8 cellular contexts compared by ENCODE assay signal in the genomic region with DNA sequence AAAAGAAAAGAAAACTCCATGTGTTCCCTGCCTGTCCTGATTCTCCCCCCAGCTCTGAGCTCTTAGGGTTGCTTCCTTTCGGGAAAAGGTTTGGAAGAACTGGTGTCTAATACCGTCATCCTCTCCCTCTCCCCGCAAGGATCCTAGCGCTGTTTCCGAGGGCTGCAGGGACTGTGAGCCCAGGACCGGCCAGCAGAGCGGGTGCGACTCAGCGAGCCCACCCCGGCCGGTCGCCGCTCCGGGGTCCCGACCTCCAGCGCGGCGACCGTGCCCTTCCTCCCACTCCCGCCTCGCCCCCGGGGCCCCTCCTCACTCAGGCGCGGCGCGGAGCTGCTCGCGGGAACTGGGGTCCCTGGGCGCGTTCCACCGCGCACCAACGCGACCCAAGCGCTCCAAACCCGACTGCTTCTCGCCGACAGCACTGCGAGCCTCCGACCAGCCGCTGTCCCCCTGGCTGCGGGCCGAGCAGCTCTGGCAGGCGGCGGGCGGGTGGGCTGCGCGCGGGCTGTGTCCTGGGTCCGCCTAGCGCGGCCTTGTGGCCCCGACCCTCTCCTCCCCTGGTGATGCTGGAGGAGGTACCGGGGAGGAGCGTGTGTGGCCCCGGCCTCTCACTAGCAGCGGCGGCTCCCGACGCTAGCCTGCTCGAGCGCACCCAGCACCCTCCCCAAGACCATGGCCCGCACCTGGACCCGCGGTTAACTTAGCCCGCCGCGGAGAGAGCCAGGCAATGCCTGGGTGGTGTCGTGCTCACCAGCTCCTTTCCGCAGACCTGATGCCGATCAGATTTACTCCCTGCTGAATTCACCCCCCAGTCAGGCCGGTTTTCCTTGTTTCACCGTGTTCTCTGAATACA. TPM values are rescaled to one million over a fixed set of nuclear protein-coding genes. Genes with fewer than 3 reads are reported as not detected.
DNase-seq lines count a peak whose midpoint lies in the region; ATAC-seq and TF ChIP-seq lines count a peak whose summit lies in the region.

Gene PLA2G7 (minus strand): TSS at position 509 of the 853 bp plus-strand sequence. CDS start 12,484 bp downstream, outside the sequence.

- H3K4me1 ChIP-seq in CD8-positive, alpha-beta memory T cell (ENCODE audit: insufficient read depth, low read length): no peaks in the 10 kb centered on the region
- H3K4me1 ChIP-seq in tibial artery: peaks cover 0 to 15% (median 11%) of the 10 kb centered on the region in 4 donors

- peak within 1 kb of the TSS in 5 of 7 donors; percentile 13 to 48 (median 34) for H3K4me3 Mint-ChIP-seq in CD8-positive, alpha-beta memory T cell
- H3K4me3 Mint-ChIP-seq in memory B cell: peak within 1 kb of the TSS; percentile 72

- POLR2A ChIA-PET in CD8-positive, alpha-beta memory T cell (lab: Charles Lee): no interaction called here

- H3K27me3 Mint-ChIP-seq in CD8-positive, alpha-beta memory T cell: peaks cover 53 to 66% of the 10 kb centered on the region in 2 donors
- peaks cover 23% of the 10 kb centered on the region for H3K27me3 Mint-ChIP-seq in memory B cell

- CTCF ChIA-PET in CD8-positive, alpha-beta memory T cell (lab: Charles Lee): interaction anchor here (1.1 kb wide), 1 partner anchor 10 kb away, joined by 3 read pairs; no protein-coding TSS in a partner anchor

- no peak for DNase-seq in CD8-positive, alpha-beta memory T cell
- DNase-seq in NCI-H345 (lab: John Stamatoyannopoulos, UW) (peak; percentile 34), ecto neural progenitor cell (ENCODE audit: low spot score) (peak; percentile 74), memory B cell (ENCODE audit: low spot score in 2 of 2) (no peak), tibial artery (peak in 1 of 2 donors; percentile 65), NCI-H1436 treated with DMSO at 0.1 percent for 48 hours (lab: John Stamatoyannopoulos, UW) (no peak), SHP77 (lab: John Stamatoyannopoulos, UW) (no peak)

- H3K27me3 ChIP-seq in CD8-positive, alpha-beta memory T cell (ENCODE audit: insufficient read depth, low read length, poor library complexity, severe bottlenecking): no peaks in the 10 kb centered on the region
- peaks cover 0 to 23% of the 10 kb centered on the region in 2 donors for H3K27me3 ChIP-seq in tibial artery

- no peak within 1 kb of the TSS for H3K27ac ChIP-seq in CD8-positive, alpha-beta memory T cell (ENCODE audit: low read depth, low read length)
- no peak within 1 kb of the TSS for H3K27ac ChIP-seq in tibial artery

- H3K9me3 Mint-ChIP-seq in CD8-positive, alpha-beta memory T cell: no peaks in the 10 kb centered on the region
- H3K9me3 Mint-ChIP-seq in memory B cell: no peaks in the 10 kb centered on the region

- peaks cover 1 to 18% (median 10%) of the 10 kb centered on the region in 3 donors for H3K4me1 Mint-ChIP-seq in CD8-positive, alpha-beta memory T cell
- H3K4me1 Mint-ChIP-seq in memory B cell: peaks cover 6% of the 10 kb centered on the region

- ATAC-seq in memory B cell (ENCODE audit: low read depth) (no peak), GM18511 (IDR thresholded peaks at IDR 0.05; ENCODE audit: unreplicated experiment) (no peak)

- H3K27ac Mint-ChIP-seq in CD8-positive, alpha-beta memory T cell: no peak within 1 kb of the TSS
- no peak within 1 kb of the TSS for H3K27ac Mint-ChIP-seq in memory B cell

- intact Hi-C loops in tibial artery (cut with DNase I; ENCODE audit: low total_unique reads): loop anchor here (5.0 kb wide), 1 partner anchor 252 kb away; no protein-coding TSS in a partner anchor

- no peak within 1 kb of the TSS for H3K4me3 ChIP-seq in CD8-positive, alpha-beta memory T cell (ENCODE audit: low read length)
- H3K4me3 ChIP-seq in tibial artery: peak within 1 kb of the TSS; percentile 53 to 68

- no peaks in the 10 kb centered on the region for H3K36me3 ChIP-seq in CD8-positive, alpha-beta memory T cell (ENCODE audit: insufficient read depth, low read length)
- H3K36me3 ChIP-seq in tibial artery: no peaks in the 10 kb centered on the region

- no peaks in the 10 kb centered on the region for H3K36me3 Mint-ChIP-seq in CD8-positive, alpha-beta memory T cell
- H3K36me3 Mint-ChIP-seq in memory B cell: no peaks in the 10 kb centered on the region

- H3K9me3 ChIP-seq in CD8-positive, alpha-beta memory T cell (ENCODE audit: low read length): no peaks in the 10 kb centered on the region
- no peaks in the 10 kb centered on the region for H3K9me3 ChIP-seq in tibial artery

- no peak for TF ChIP-seq CTCF in tibial artery (IDR thresholded peaks at IDR 0.05)

RNA-seq across cellular contexts. Expression of gene PLA2G7, which starts in this region (rescaled TPM):
- 1 to 10 TPM; 2.1 to 2.4 TPM for total RNA-seq in CD8-positive, alpha-beta memory T cell
- polyA plus RNA-seq in CD8-positive, alpha-beta memory T cell: not detected

Comparison
In these comparisons a context has a peak if more than half of its experiments do, and no peak if none do; other contexts are left out.
1. DNase-seq: peak in NCI-H345 (single experiment) and ecto neural progenitor cell (single experiment); none in CD8-positive, alpha-beta memory T cell (0 of 5), memory B cell (0 of 2), NCI-H1436 treated with DMSO at 0.1 percent for 48 hours (single experiment) and SHP77 (0 of 2).